Comparison of ENCODE assay signal across 8 cellular contexts in genomic region chr3:107522510-107523360, GRCh38. TPM values are rescaled to one million over a fixed set of nuclear protein-coding genes. Genes with fewer than 3 reads are reported as not detected.
DNase-seq lines count a peak whose midpoint lies in the region; ATAC-seq and TF ChIP-seq lines count a peak whose summit lies in the region.

TSS of gene BBX (plus strand) at chr3:107522962. CDS start at chr3:107710461, 187,499 bp downstream.

- H3K4me3 ChIP-seq in BE2C (ENCODE audit: low read depth, low read length) (peak within 1 kb of the TSS; percentile 73), choroid plexus epithelial cell (ENCODE audit: low read depth, low read length) (peak within 1 kb of the TSS; percentile 70)

- H3K36me3 ChIP-seq in BE2C = peaks cover 4% of the 10 kb centered on the region

- no peaks in the 10 kb centered on the region for H3K9me3 ChIP-seq in BE2C

- TF ChIP-seq CTCF in BE2C (IDR thresholded peaks at IDR 0.05; ENCODE audit: low read depth, low read length) (no peak), choroid plexus epithelial cell (conservative IDR thresholded peaks at IDR 0.05; ENCODE audit: low read depth, low read length) (no peak)

- no peaks in the 10 kb centered on the region for H3K27me3 ChIP-seq in BE2C

- peaks cover 4% of the 10 kb centered on the region; the same call in 1 of the 2 replicates for H3K4me1 ChIP-seq in BE2C

- peak; percentile 97 for ATAC-seq in GM19324 (IDR thresholded peaks at IDR 0.05; ENCODE audit: low FRiP score, unreplicated experiment)
- ATAC-seq in HG03460 (IDR thresholded peaks at IDR 0.05; ENCODE audit: unreplicated experiment) = peak; percentile 93

- peak; percentile 85 for DNase-seq in BE2C
- peak; percentile 89 for DNase-seq in NCI-H524 treated with DMSO at 0.1 percent for 48 hours (lab: John Stamatoyannopoulos, UW)
- peak; percentile 85 to 91 for DNase-seq in activated CD4-positive, alpha-beta T cell treated with anti-CD3 and anti-CD28 coated beads for 4 hours
- DNase-seq in choroid plexus epithelial cell (ENCODE audit: low read depth) = peak; percentile 99
- peak; percentile 92 for DNase-seq in kidney glomerular epithelial cell (lab: John Stamatoyannopoulos, UW)
- DNase-seq in stimulated activated CD4-positive, alpha-beta T cell treated with anti-CD3 and anti-CD28 coated beads, Interleukin-15, amount 100 ng/mL, for 48 hours (ENCODE audit: low read depth in 2 of 2) = peak; percentile 76 to 79

RNA-seq across cellular contexts. Expression of gene BBX, which starts in this region (rescaled TPM):
- polyA plus RNA-seq in BE2C (2012; ENCODE audit: insufficient read depth, insufficient read length, low read depth) = 13.1 TPM

Comparison
In these comparisons a context has a peak if more than half of its experiments do, and no peak if none do; other contexts are left out.
1. Peak in every context shown above with its lines: DNase-seq, ATAC-seq and H3K4me3 ChIP-seq.